ENCODE assay signal across 9 cellular contexts in the genomic region with DNA sequence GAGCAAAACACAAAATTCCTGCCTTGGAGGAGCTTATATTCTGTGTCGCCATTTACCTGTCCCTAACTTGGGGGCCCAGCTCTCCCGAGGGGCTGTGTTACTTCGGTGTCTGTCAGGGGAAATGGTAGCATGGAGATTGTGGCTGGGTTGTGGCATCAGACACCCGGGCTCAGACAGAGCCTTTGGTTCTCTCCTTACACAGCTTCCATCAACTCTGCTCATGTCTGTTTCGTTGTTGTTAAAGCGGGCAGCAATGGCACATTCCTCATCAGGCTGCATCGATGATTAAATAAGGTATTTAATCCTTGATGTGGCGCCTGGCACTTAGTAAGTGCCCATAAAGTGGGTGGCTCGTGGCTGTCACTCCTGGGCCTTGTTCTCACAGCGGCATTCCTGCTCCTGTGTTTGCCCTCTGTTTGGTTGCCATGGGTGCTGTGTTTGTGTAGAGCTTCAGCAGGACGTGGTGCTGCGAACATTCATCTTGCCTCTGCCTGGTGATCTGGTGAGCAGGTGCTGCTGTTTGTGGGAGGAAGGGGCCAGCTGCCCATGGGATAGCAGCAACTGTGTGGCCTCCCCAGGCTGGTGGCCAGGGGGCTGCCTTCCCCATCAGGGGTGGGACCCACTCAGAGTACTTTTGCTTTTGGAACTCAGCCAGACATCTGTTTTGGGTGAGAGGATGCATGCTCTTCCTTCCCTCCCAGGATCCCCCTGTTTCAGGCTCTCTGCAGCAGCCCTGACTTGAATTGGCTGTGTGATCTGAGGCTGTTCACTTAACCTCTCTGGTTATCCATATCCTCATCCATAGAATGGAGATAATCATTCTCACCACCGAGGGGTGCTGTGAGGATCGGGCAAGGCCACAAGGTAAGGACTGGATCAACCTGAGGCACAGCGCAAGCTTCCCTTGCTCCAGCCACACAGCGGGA.
DNase-seq lines count a peak whose midpoint lies in the region; ATAC-seq and TF ChIP-seq lines count a peak whose summit lies in the region.
"Had no signal": no experiment of that assay in that cellular context is flagged by ENCODE, and none has a peak within 500 bp of the region (broad histone marks: within the 10 kb centered on the region; RNA-seq: fewer than 3 reads in every experiment).

No MANE protein-coding gene starts in this region.

- H3K27ac ChIP-seq in hepatocyte (peak overlapping the region; percentile 42), thyroid gland (peak overlapping the region; percentile 87 to 95 (median 92))

- H3K36me3 Mint-ChIP-seq in activated naive CD8-positive, alpha-beta T cell treated with anti-CD3 and anti-CD28 coated beads, Interleukin-2, amount 50 U/mL, for 24 hours (ENCODE audit: low read depth): no peaks in the 10 kb centered on the region

- no peaks in the 10 kb centered on the region for H3K9me3 ChIP-seq in hepatocyte (ENCODE audit: low read depth)
- H3K9me3 ChIP-seq in thyroid gland: no peaks in the 10 kb centered on the region

- no peak for TF ChIP-seq POLR2A in thyroid gland (IDR thresholded peaks at IDR 0.05)

- no peaks in the 10 kb centered on the region for H3K79me2 ChIP-seq in hepatocyte

- no peaks in the 10 kb centered on the region for H3K27me3 ChIP-seq in hepatocyte
- no peaks in the 10 kb centered on the region for H3K27me3 ChIP-seq in thyroid gland

- H3K9me2 ChIP-seq in hepatocyte (replicated peaks; ENCODE audit: insufficient read depth): no peaks in the 10 kb centered on the region

- no peaks in the 10 kb centered on the region for H3K27me3 Mint-ChIP-seq in activated naive CD8-positive, alpha-beta T cell treated with anti-CD3 and anti-CD28 coated beads, Interleukin-2, amount 50 U/mL, for 24 hours

- WGBS in hepatocyte (ENCODE audit: low lambda C conversion rate, missing lambda C conversion rate): 68% methylated on average over 16 of the region's 16 CpGs
- WGBS in thyroid gland, 2 donors: 72 to 78% methylated on average over 14 to 16 of the region's 16 CpGs

- DNase-seq in NCI-H1092 treated with DMSO at 0.1 percent for 48 hours (lab: John Stamatoyannopoulos, UW) (peak; percentile 88), hepatocyte (ENCODE audit: low spot score) (peak; percentile 75), thyroid gland (peak; percentile 72 to 88), pons (ENCODE audit: low spot score) (no peak), superior temporal gyrus (ENCODE audit: extremely low spot score) (no peak)
- no peak for DNase-seq in activated naive CD8-positive, alpha-beta T cell treated with anti-CD3 and anti-CD28 coated beads, Interleukin-2, amount 50 U/mL, for 24 hours
- DNase-seq: activated gamma-delta T cell, NCI-H446 had no signal

- no peak overlapping the region for H3K27ac Mint-ChIP-seq in activated naive CD8-positive, alpha-beta T cell treated with anti-CD3 and anti-CD28 coated beads, Interleukin-2, amount 50 U/mL, for 24 hours

- H3K4me3 ChIP-seq in hepatocyte: no peak overlapping the region
- no peak overlapping the region for H3K4me3 ChIP-seq in thyroid gland (replicated peaks in 1 of 3)

- no peaks in the 10 kb centered on the region for H3K36me3 ChIP-seq in hepatocyte (replicated peaks; ENCODE audit: insufficient read depth, low read depth)
- H3K36me3 ChIP-seq in thyroid gland: no peaks in the 10 kb centered on the region

- no peaks in the 10 kb centered on the region for H3K4me1 Mint-ChIP-seq in activated naive CD8-positive, alpha-beta T cell treated with anti-CD3 and anti-CD28 coated beads, Interleukin-2, amount 50 U/mL, for 24 hours

- H3K4me3 Mint-ChIP-seq in activated naive CD8-positive, alpha-beta T cell treated with anti-CD3 and anti-CD28 coated beads, Interleukin-2, amount 50 U/mL, for 24 hours: no peak overlapping the region

- H3K4me1 ChIP-seq in hepatocyte (ENCODE audit: insufficient read depth): peaks cover 33% of the 10 kb centered on the region
- peaks cover 34 to 38% of the 10 kb centered on the region in 2 donors for H3K4me1 ChIP-seq in thyroid gland

- ATAC-seq in SK-N-SH treated with all-trans-retinoic acid at 6 μM for 48 hours: peak; percentile 93
- no peak for ATAC-seq in activated naive CD8-positive, alpha-beta T cell treated with anti-CD3 and anti-CD28 coated beads, Interleukin-2, amount 50 U/mL, for 24 hours

- H2AFZ ChIP-seq in hepatocyte: no peak overlapping the region

- H3K4me2 ChIP-seq in hepatocyte: no peak overlapping the region

- H3K9me3 Mint-ChIP-seq in activated naive CD8-positive, alpha-beta T cell treated with anti-CD3 and anti-CD28 coated beads, Interleukin-2, amount 50 U/mL, for 24 hours: no peaks in the 10 kb centered on the region

- intact Hi-C loops in thyroid gland (cut with DNase I): no loop called here

- TF ChIP-seq CTCF in hepatocyte (IDR thresholded peaks at IDR 0.05; ENCODE audit: poor library complexity) (no peak), thyroid gland (IDR thresholded peaks at IDR 0.05) (no peak)

- no peaks in the 10 kb centered on the region for H4K20me1 ChIP-seq in hepatocyte (ENCODE audit: insufficient read depth, poor library complexity, severe bottlenecking)

TF ChIP-seq in SK-N-SH treated with all-trans-retinoic acid at 6 μM for 48 hours, 23 proteins besides CTCF, POLR2A, EP300 and RAD21:
- peak; percentile 90; the same call in 1 of the 2 replicates for TF ChIP-seq TCF4 (CRISPR knock-in tag; IDR thresholded peaks at IDR 0.05; ENCODE audit: borderline replicate concordance)
- TF ChIP-seq ZNF8 (CRISPR knock-in tag; IDR thresholded peaks at IDR 0.05): 0 out of 2 replicates have a peak, but pooled peaks have one; percentile 5
- peak; percentile 35; the same call in 1 of the 2 replicates for TF ChIP-seq ISL1 (CRISPR knock-in tag; IDR thresholded peaks at IDR 0.05)
- TF ChIP-seq ARNTL (CRISPR knock-in tag; IDR thresholded peaks at IDR 0.05; ENCODE audit: borderline replicate concordance, low read depth): no peak
- TF ChIP-seq, protein P1, sequence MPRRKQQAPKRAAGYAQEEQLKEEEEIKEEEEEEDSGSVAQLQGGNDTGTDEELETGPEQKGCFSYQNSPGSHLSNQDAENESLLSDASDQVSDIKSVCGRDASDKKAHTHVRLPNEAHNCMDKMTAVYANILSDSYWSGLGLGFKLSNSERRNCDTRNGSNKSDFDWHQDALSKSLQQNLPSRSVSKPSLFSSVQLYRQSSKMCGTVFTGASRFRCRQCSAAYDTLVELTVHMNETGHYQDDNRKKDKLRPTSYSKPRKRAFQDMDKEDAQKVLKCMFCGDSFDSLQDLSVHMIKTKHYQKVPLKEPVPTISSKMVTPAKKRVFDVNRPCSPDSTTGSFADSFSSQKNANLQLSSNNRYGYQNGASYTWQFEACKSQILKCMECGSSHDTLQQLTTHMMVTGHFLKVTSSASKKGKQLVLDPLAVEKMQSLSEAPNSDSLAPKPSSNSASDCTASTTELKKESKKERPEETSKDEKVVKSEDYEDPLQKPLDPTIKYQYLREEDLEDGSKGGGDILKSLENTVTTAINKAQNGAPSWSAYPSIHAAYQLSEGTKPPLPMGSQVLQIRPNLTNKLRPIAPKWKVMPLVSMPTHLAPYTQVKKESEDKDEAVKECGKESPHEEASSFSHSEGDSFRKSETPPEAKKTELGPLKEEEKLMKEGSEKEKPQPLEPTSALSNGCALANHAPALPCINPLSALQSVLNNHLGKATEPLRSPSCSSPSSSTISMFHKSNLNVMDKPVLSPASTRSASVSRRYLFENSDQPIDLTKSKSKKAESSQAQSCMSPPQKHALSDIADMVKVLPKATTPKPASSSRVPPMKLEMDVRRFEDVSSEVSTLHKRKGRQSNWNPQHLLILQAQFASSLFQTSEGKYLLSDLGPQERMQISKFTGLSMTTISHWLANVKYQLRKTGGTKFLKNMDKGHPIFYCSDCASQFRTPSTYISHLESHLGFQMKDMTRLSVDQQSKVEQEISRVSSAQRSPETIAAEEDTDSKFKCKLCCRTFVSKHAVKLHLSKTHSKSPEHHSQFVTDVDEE (CRISPR knock-in tag; IDR thresholded peaks at IDR 0.05): peak; percentile 53; the same call in 1 of the 2 replicates

Comparison
In these comparisons a context has a peak if more than half of its experiments do, and no peak if none do; other contexts are left out.
1. DNase-seq: peak in NCI-H1092 treated with DMSO at 0.1 percent for 48 hours (single experiment), hepatocyte (single experiment) and thyroid gland (2 of 2); none in pons (single experiment), activated naive CD8-positive, alpha-beta T cell treated with anti-CD3 and anti-CD28 coated beads, Interleukin-2, amount 50 U/mL, for 24 hours (single experiment) and superior temporal gyrus (single experiment).